7 cellular contexts compared by ENCODE assay signal in genomic region chr20:30585244-30585796, GRCh38.
A peak's percentile ranks its signal among the peaks of the same experiment; 100 is the strongest.
DNase-seq lines count a peak whose midpoint lies in the region; ATAC-seq, FAIRE-seq and TF ChIP-seq lines count a peak whose summit lies in the region.
"Not testable (repeated sequence)": the region's sequence is repeated elsewhere in the genome, so short reads cannot be mapped to it uniquely, and the experiment has no call there.

No MANE protein-coding gene starts in this region.

- not testable (repeated sequence) for H2AFZ ChIP-seq in HepG2 (ENCODE audit: low read length)

- ATAC-seq in HepG2 = peak; percentile 100

- 45% methylated on average over 41 of the region's 49 CpGs for WGBS in HepG2 (ENCODE audit: low lambda C conversion rate)

- not testable (repeated sequence) for H3K9me3 ChIP-seq in HepG2 (ENCODE audit: low read length); skeletal muscle satellite cell (replicated peaks; ENCODE audit: low read length)

- not testable (repeated sequence) for H4K20me1 ChIP-seq in HepG2 (ENCODE audit: insufficient read depth, low read length)

- not testable (repeated sequence) for H3K36me3 ChIP-seq in HepG2 (replicated peaks in 1 of 2; ENCODE audit: control insufficient read depth in 1 of 2, insufficient read depth in 2 of 2, low read length in 2 of 2); skeletal muscle satellite cell (ENCODE audit: insufficient read depth, low read length)

- not testable (repeated sequence) for TF ChIP-seq POLR2A in HepG2 (IDR thresholded peaks at IDR 0.05; ENCODE audit: insufficient read depth in 1 of 2, low read depth in 2 of 2, low read length in 2 of 2)

- H3K79me2 ChIP-seq in HepG2 (ENCODE audit: insufficient read depth, low read length) = not testable (repeated sequence)

- BruUV-seq in HepG2 (replicated peaks; lab: Mats Ljungman, UMichigan) = not testable (repeated sequence)

- peak overlapping the region; percentile 49 for H3K4me2 ChIP-seq in HepG2 (ENCODE audit: low read depth, low read length)
- not testable (repeated sequence) for H3K4me2 ChIP-seq in skeletal muscle satellite cell (ENCODE audit: low read length)

- CTCF ChIA-PET in HepG2 (lab: Yijun Ruan, JAX; ENCODE audit: low intra/inter-chr PET ratio, low total read pairs) = not testable (repeated sequence)

- in situ Hi-C loops in HepG2 (cut with HindIII; ENCODE audit: extremely low pct_ligation_motif_present, low pct_unique_long_range_greater_than_20kb) = not testable (repeated sequence)

- not testable (repeated sequence) for H3K4me1 ChIP-seq in HepG2 (ENCODE audit: insufficient read depth, low read length); skeletal muscle satellite cell (ENCODE audit: control insufficient read depth, insufficient read depth, low read length)

- intact Hi-C loops in HepG2 (cut with micrococcal nuclease; ENCODE audit: unreplicated experiment) = not testable (repeated sequence)

- TF ChIP-seq RAD21 in HepG2 (CRISPR knock-in tag; IDR thresholded peaks at IDR 0.05) = peak; percentile 72; the same call in 1 of the 2 replicates

- not testable (repeated sequence) for H3K27me3 ChIP-seq in HepG2 (ENCODE audit: control insufficient read depth in 1 of 2, insufficient read depth in 2 of 2, low read length in 2 of 2); skeletal muscle satellite cell (ENCODE audit: control insufficient read depth, insufficient read depth, low read length)

- H3K4me3 ChIP-seq in cardiac fibroblast (replicated peaks in 1 of 2; ENCODE audit: low read depth in 2 of 2, low read length in 2 of 2) (peak overlapping the region in 1 of 2 donors; percentile 28), HepG2 (replicated peaks in 1 of 3; ENCODE audit: insufficient read depth in 1 of 3, low read depth in 2 of 3, low read length in 3 of 3) (peak overlapping the region in 2 of 3 experiments; percentile 46 to 49; a peak in 4 of 6 replicates), skeletal muscle satellite cell (ENCODE audit: low read length) (peak overlapping the region; percentile 42)

- not testable (repeated sequence) for TF ChIP-seq CTCF in cardiac fibroblast (IDR thresholded peaks at IDR 0.05; ENCODE audit: low read depth, low read length)
- TF ChIP-seq CTCF in HepG2 (CRISPR knock-in tag; IDR thresholded peaks at IDR 0.05) = peak; percentile 88

- not testable (repeated sequence) for H3K9ac ChIP-seq in HepG2 (ENCODE audit: insufficient read depth, low read depth, low read length); skeletal muscle satellite cell (ENCODE audit: low read depth, low read length)

- POLR2A ChIA-PET in HepG2 (lab: Yijun Ruan, JAX) = interaction anchor here (0.8 kb wide), 1 partner anchor 1983 kb away, joined by 3 read pairs; no protein-coding TSS in a partner anchor

- not testable (repeated sequence) for TF ChIP-seq EP300 in HepG2 (IDR thresholded peaks at IDR 0.05; ENCODE audit: low read depth in 2 of 2, low read length in 2 of 2); HepG2 (CRISPR knock-in tag; IDR thresholded peaks at IDR 0.05; ENCODE audit: borderline replicate concordance)

- DNase-seq in H4 (ENCODE audit: low spot score) (peak; percentile 80), NCI-H526 (lab: John Stamatoyannopoulos, UW) (peak; percentile 63 to 88), cardiac fibroblast (ENCODE audit: low read depth in 2 of 2) (peak; percentile 30 to 37), glomerular visceral epithelial cell (ENCODE audit: extremely low spot score) (peak; percentile 80), HepG2 (ENCODE audit: low spot score) (peak; percentile 59)
- peak; percentile 62 for DNase-seq in activated CD4-positive, alpha-beta T cell treated with anti-CD3 and anti-CD28 coated beads for 48 hours

- not testable (repeated sequence) for H3K27ac ChIP-seq in HepG2 (ENCODE audit: extremely low read length, insufficient read depth, low read length)

- FAIRE-seq in HepG2 (lab: Jason Lieb, UNC) = not testable (repeated sequence)

TF ChIP-seq in HepG2, 621 proteins besides CTCF, POLR2A, EP300 and RAD21 (continues in another document):
- 0 out of 2 replicates have a peak, but pooled peaks have one; percentile 45 for TF ChIP-seq ZNF709 (CRISPR knock-in tag; IDR thresholded peaks at IDR 0.05)
- peak; percentile 60; the same call in 1 of the 2 replicates for TF ChIP-seq MTF2 (CRISPR knock-in tag; IDR thresholded peaks at IDR 0.05; ENCODE audit: borderline replicate concordance)
- TF ChIP-seq ZNF768 (CRISPR knock-in tag; IDR thresholded peaks at IDR 0.05) = peak; percentile 71; the same call in 1 of the 2 replicates
- TF ChIP-seq RXRB (CRISPR knock-in tag; IDR thresholded peaks at IDR 0.05; ENCODE audit: borderline replicate concordance) = peak; percentile 30; the same call in 1 of the 2 replicates
- peak; percentile 79 for TF ChIP-seq CHD2 (IDR thresholded peaks at IDR 0.05; ENCODE audit: low read depth, low read length)
- TF ChIP-seq, protein P1, sequence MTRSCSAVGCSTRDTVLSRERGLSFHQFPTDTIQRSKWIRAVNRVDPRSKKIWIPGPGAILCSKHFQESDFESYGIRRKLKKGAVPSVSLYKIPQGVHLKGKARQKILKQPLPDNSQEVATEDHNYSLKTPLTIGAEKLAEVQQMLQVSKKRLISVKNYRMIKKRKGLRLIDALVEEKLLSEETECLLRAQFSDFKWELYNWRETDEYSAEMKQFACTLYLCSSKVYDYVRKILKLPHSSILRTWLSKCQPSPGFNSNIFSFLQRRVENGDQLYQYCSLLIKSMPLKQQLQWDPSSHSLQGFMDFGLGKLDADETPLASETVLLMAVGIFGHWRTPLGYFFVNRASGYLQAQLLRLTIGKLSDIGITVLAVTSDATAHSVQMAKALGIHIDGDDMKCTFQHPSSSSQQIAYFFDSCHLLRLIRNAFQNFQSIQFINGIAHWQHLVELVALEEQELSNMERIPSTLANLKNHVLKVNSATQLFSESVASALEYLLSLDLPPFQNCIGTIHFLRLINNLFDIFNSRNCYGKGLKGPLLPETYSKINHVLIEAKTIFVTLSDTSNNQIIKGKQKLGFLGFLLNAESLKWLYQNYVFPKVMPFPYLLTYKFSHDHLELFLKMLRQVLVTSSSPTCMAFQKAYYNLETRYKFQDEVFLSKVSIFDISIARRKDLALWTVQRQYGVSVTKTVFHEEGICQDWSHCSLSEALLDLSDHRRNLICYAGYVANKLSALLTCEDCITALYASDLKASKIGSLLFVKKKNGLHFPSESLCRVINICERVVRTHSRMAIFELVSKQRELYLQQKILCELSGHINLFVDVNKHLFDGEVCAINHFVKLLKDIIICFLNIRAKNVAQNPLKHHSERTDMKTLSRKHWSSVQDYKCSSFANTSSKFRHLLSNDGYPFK (CRISPR knock-in tag; IDR thresholded peaks at IDR 0.05; ENCODE audit: borderline replicate concordance) = peak; percentile 49; the same call in 1 of the 2 replicates
- TF ChIP-seq ZNF430 (CRISPR knock-in tag; IDR thresholded peaks at IDR 0.05) = peak; percentile 50; the same call in 1 of the 2 replicates
- TF ChIP-seq UBTF (CRISPR knock-in tag; IDR thresholded peaks at IDR 0.05) = peak; percentile 82
- peak; percentile 27; the same call in 1 of the 2 replicates for TF ChIP-seq RXRA (CRISPR knock-in tag; IDR thresholded peaks at IDR 0.05)
- peak; percentile 69 for TF ChIP-seq ZMYM4 (CRISPR knock-in tag; IDR thresholded peaks at IDR 0.05)
- TF ChIP-seq ZNF800 (CRISPR knock-in tag; IDR thresholded peaks at IDR 0.05) = peak; percentile 90
- peak; percentile 53; the same call in 1 of the 2 replicates for TF ChIP-seq MXD4 (CRISPR knock-in tag; IDR thresholded peaks at IDR 0.05)
- TF ChIP-seq ZNF7 (CRISPR knock-in tag; IDR thresholded peaks at IDR 0.05) = peak; percentile 16; the same call in 1 of the 2 replicates
- TF ChIP-seq, protein P2, sequence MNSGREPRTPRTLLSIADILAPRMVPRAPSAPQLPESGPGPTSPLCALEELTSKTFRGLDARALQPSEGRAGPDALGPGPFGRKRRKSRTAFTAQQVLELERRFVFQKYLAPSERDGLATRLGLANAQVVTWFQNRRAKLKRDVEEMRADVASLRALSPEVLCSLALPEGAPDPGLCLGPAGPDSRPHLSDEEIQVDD (CRISPR knock-in tag; IDR thresholded peaks at IDR 0.05; ENCODE audit: borderline replicate concordance) = peak; percentile 50; the same call in 1 of the 2 replicates
- TF ChIP-seq GABPB1 (CRISPR knock-in tag; IDR thresholded peaks at IDR 0.05) = peak; percentile 72; the same call in 1 of the 2 replicates
- peak; percentile 34; the same call in 2 of the 3 replicates for TF ChIP-seq MXI1 (IDR thresholded peaks at IDR 0.05; ENCODE audit: borderline replicate concordance, low read depth, low read length)
